ENCODE assay signal across 17 cellular contexts in genomic region chr5:175672976-175673648, GRCh38. TPM values are rescaled to one million over a fixed set of nuclear protein-coding genes. Genes with fewer than 3 reads are reported as not detected.
DNase-seq lines count a peak whose midpoint lies in the region; ATAC-seq and TF ChIP-seq lines count a peak whose summit lies in the region.
"Had no signal": no experiment of that assay in that cellular context is flagged by ENCODE, and none has a peak within 500 bp of the region (broad histone marks: within the 10 kb centered on the region; RNA-seq: fewer than 3 reads in every experiment).

No MANE protein-coding gene starts in this region.

- no peaks in the 10 kb centered on the region for H3K36me3 ChIP-seq in CD4-positive, CD25-positive, alpha-beta regulatory T cell (ENCODE audit: control insufficient read depth, insufficient read depth, low read length)
- no peaks in the 10 kb centered on the region for H3K36me3 ChIP-seq in CD4-positive, alpha-beta memory T cell (ENCODE audit: insufficient read depth, low read length)
- H3K36me3 ChIP-seq: BLaER1, SJCRH30 had no signal

- H3K36me3 Mint-ChIP-seq in CD4-positive, CD25-positive, alpha-beta regulatory T cell = peaks cover 20% of the 10 kb centered on the region
- H3K36me3 Mint-ChIP-seq in CD4-positive, alpha-beta memory T cell = peaks cover 0 to 4% of the 10 kb centered on the region in 2 donors
- peaks cover 58% of the 10 kb centered on the region for H3K36me3 Mint-ChIP-seq in activated T-helper 2 cell treated with anti-CD3 and anti-CD28 coated beads, Interferon-gamma antibody, Interleukin-2, Interleukin-4, amounts not matched to agents 10 μg/mL and 5 μg/mL and 100 μg/mL, durations not matched to agents 14 hours and 24 hours and 36 hours (ENCODE audit: low read depth)
- no peaks in the 10 kb centered on the region for H3K36me3 Mint-ChIP-seq in nephron progenitor cell (ENCODE audit: low read depth)
- peaks cover 0 to 6% of the 10 kb centered on the region in 2 donors for H3K36me3 Mint-ChIP-seq in activated T-cell treated with anti-CD3 and anti-CD28 coated beads, Interleukin-2, amount 50 U/mL, for 72 hours (ENCODE audit: insufficient read depth in 2 of 2)
- peaks cover 42% of the 10 kb centered on the region for H3K36me3 Mint-ChIP-seq in activated CD8-positive, alpha-beta T cell treated with anti-CD3 and anti-CD28 coated beads, Interleukin-2, amount 10 ng/mL, durations not matched to agents 7 days and 5 days (ENCODE audit: low read depth)

- H3K4me1 Mint-ChIP-seq in CD4-positive, CD25-positive, alpha-beta regulatory T cell = peaks cover 0 to 72% (median 45%) of the 10 kb centered on the region in 4 donors
- peaks cover 20 to 71% (median 47%) of the 10 kb centered on the region in 4 donors for H3K4me1 Mint-ChIP-seq in CD4-positive, alpha-beta memory T cell
- peaks cover 49% of the 10 kb centered on the region for H3K4me1 Mint-ChIP-seq in activated T-helper 2 cell treated with anti-CD3 and anti-CD28 coated beads, Interferon-gamma antibody, Interleukin-2, Interleukin-4, amounts not matched to agents 10 μg/mL and 5 μg/mL and 100 μg/mL, durations not matched to agents 14 hours and 24 hours and 36 hours (ENCODE audit: low read depth)
- peaks cover 10% of the 10 kb centered on the region for H3K4me1 Mint-ChIP-seq in nephron progenitor cell
- H3K4me1 Mint-ChIP-seq in activated T-cell treated with anti-CD3 and anti-CD28 coated beads, Interleukin-2, amount 50 U/mL, for 72 hours (ENCODE audit: low read depth) = peaks cover 77% of the 10 kb centered on the region
- H3K4me1 Mint-ChIP-seq in activated CD8-positive, alpha-beta T cell treated with anti-CD3 and anti-CD28 coated beads, Interleukin-2, amount 10 ng/mL, durations not matched to agents 7 days and 5 days (ENCODE audit: low read depth) = peaks cover 78% of the 10 kb centered on the region

- intact Hi-C loops in CD4-positive, alpha-beta memory T cell (cut with micrococcal nuclease) = no loop called here
- intact Hi-C loops in activated T-helper 2 cell treated with anti-CD3 and anti-CD28 coated beads, Interferon-gamma antibody, Interleukin-2, Interleukin-4, amounts not matched to agents 10 μg/mL and 5 μg/mL and 100 μg/mL, durations not matched to agents 14 hours and 24 hours and 36 hours (cut with micrococcal nuclease) = no loop called here

- H3K9me3 ChIP-seq in CD4-positive, CD25-positive, alpha-beta regulatory T cell (ENCODE audit: control insufficient read depth in 2 of 2, low read length in 2 of 2) = no peaks in the 10 kb centered on the region
- no peaks in the 10 kb centered on the region for H3K9me3 ChIP-seq in CD4-positive, alpha-beta memory T cell (ENCODE audit: control insufficient read depth in 1 of 2, low read length in 2 of 2)
- H3K9me3 ChIP-seq: BLaER1, SJCRH30 had no signal

- peak overlapping the region in 2 of 3 donors; percentile 70 to 91 for H3K27ac Mint-ChIP-seq in CD4-positive, CD25-positive, alpha-beta regulatory T cell
- H3K27ac Mint-ChIP-seq in CD4-positive, alpha-beta memory T cell = peak overlapping the region in 4 of 7 donors; percentile 7 to 74 (median 60)
- H3K27ac Mint-ChIP-seq in activated T-helper 2 cell treated with anti-CD3 and anti-CD28 coated beads, Interferon-gamma antibody, Interleukin-2, Interleukin-4, amounts not matched to agents 10 μg/mL and 5 μg/mL and 100 μg/mL, durations not matched to agents 14 hours and 24 hours and 36 hours = peak overlapping the region; percentile 24
- H3K27ac Mint-ChIP-seq in nephron progenitor cell = peak overlapping the region; percentile 2
- H3K27ac Mint-ChIP-seq in activated T-cell treated with anti-CD3 and anti-CD28 coated beads, Interleukin-2, amount 50 U/mL, for 72 hours = no peak overlapping the region
- H3K27ac Mint-ChIP-seq in activated CD8-positive, alpha-beta T cell treated with anti-CD3 and anti-CD28 coated beads, Interleukin-2, amount 10 ng/mL, durations not matched to agents 7 days and 5 days = no peak overlapping the region

- CTCF ChIA-PET in CD4-positive, alpha-beta memory T cell (lab: Charles Lee; ENCODE audit: partially characterized antibody) = interaction anchor here (0.8 to 1.6 kb wide), 2 partner anchors 23 to 139 kb away, joined by 3 to 4 read pairs; no protein-coding TSS in a partner anchor
- CTCF ChIA-PET in activated CD8-positive, alpha-beta T cell treated with anti-CD3 and anti-CD28 coated beads, Interleukin-2, amount 10 ng/mL, durations not matched to agents 7 days and 5 days (lab: Charles Lee) = no interaction called here

- peaks cover 2% of the 10 kb centered on the region for H3K4me1 ChIP-seq in CD4-positive, CD25-positive, alpha-beta regulatory T cell (ENCODE audit: control insufficient read depth, insufficient read depth, low read length, poor library complexity, severe bottlenecking)
- peaks cover 11% of the 10 kb centered on the region for H3K4me1 ChIP-seq in CD4-positive, alpha-beta memory T cell (ENCODE audit: insufficient read depth, low read length)
- H3K4me1 ChIP-seq: SJCRH30 had no signal

- no peaks in the 10 kb centered on the region for H3K27me3 Mint-ChIP-seq in CD4-positive, CD25-positive, alpha-beta regulatory T cell
- no peaks in the 10 kb centered on the region for H3K27me3 Mint-ChIP-seq in CD4-positive, alpha-beta memory T cell
- no peaks in the 10 kb centered on the region for H3K27me3 Mint-ChIP-seq in activated T-helper 2 cell treated with anti-CD3 and anti-CD28 coated beads, Interferon-gamma antibody, Interleukin-2, Interleukin-4, amounts not matched to agents 10 μg/mL and 5 μg/mL and 100 μg/mL, durations not matched to agents 14 hours and 24 hours and 36 hours (ENCODE audit: low read depth)
- peaks cover 22% of the 10 kb centered on the region for H3K27me3 Mint-ChIP-seq in nephron progenitor cell (ENCODE audit: low read depth, poor library complexity)
- H3K27me3 Mint-ChIP-seq in activated T-cell treated with anti-CD3 and anti-CD28 coated beads, Interleukin-2, amount 50 U/mL, for 72 hours (ENCODE audit: low read depth) = no peaks in the 10 kb centered on the region
- no peaks in the 10 kb centered on the region for H3K27me3 Mint-ChIP-seq in activated CD8-positive, alpha-beta T cell treated with anti-CD3 and anti-CD28 coated beads, Interleukin-2, amount 10 ng/mL, durations not matched to agents 7 days and 5 days (ENCODE audit: low read depth)

- no peak for DNase-seq in CD4-positive, CD25-positive, alpha-beta regulatory T cell
- no peak for DNase-seq in CD4-positive, alpha-beta memory T cell
- DNase-seq in activated T-helper 2 cell treated with anti-CD3 and anti-CD28 coated beads, Interferon-gamma antibody, Interleukin-2, Interleukin-4, amounts not matched to agents 10 μg/mL and 5 μg/mL and 100 μg/mL, durations not matched to agents 14 hours and 24 hours and 36 hours (ENCODE audit: low spot score) = no peak
- no peak for DNase-seq in nephron progenitor cell
- no peak for DNase-seq in NCI-H526 (lab: John Stamatoyannopoulos, UW)
- DNase-seq in activated T-cell treated with anti-CD3 and anti-CD28 coated beads, Interleukin-2, amount 50 U/mL, for 72 hours = no peak
- DNase-seq in mucosa of gallbladder (ENCODE audit: low spot score) = no peak
- DNase-seq in activated CD8-positive, alpha-beta T cell treated with anti-CD3 and anti-CD28 coated beads, Interleukin-2, amount 10 ng/mL, durations not matched to agents 7 days and 5 days = no peak
- DNase-seq: Karpas-422, NCI-H1092, NCI-H1436 treated with DMSO at 0.1 percent for 48 hours, NCI-H1930, NCI-H748 treated with DMSO at 0.1 percent for 48 hours, SJCRH30 had no signal

- no peak for TF ChIP-seq CTCF in nephron progenitor cell (IDR thresholded peaks at IDR 0.05)

- H3K9me3 Mint-ChIP-seq in CD4-positive, CD25-positive, alpha-beta regulatory T cell = no peaks in the 10 kb centered on the region
- no peaks in the 10 kb centered on the region for H3K9me3 Mint-ChIP-seq in CD4-positive, alpha-beta memory T cell
- H3K9me3 Mint-ChIP-seq in activated T-helper 2 cell treated with anti-CD3 and anti-CD28 coated beads, Interferon-gamma antibody, Interleukin-2, Interleukin-4, amounts not matched to agents 10 μg/mL and 5 μg/mL and 100 μg/mL, durations not matched to agents 14 hours and 24 hours and 36 hours = no peaks in the 10 kb centered on the region
- H3K9me3 Mint-ChIP-seq in nephron progenitor cell = no peaks in the 10 kb centered on the region
- no peaks in the 10 kb centered on the region for H3K9me3 Mint-ChIP-seq in activated T-cell treated with anti-CD3 and anti-CD28 coated beads, Interleukin-2, amount 50 U/mL, for 72 hours
- no peaks in the 10 kb centered on the region for H3K9me3 Mint-ChIP-seq in activated CD8-positive, alpha-beta T cell treated with anti-CD3 and anti-CD28 coated beads, Interleukin-2, amount 10 ng/mL, durations not matched to agents 7 days and 5 days (ENCODE audit: insufficient read depth)

- POLR2A ChIA-PET in CD4-positive, alpha-beta memory T cell (lab: Charles Lee; ENCODE audit: partially characterized antibody) = no interaction called here
- POLR2A ChIA-PET in activated CD8-positive, alpha-beta T cell treated with anti-CD3 and anti-CD28 coated beads, Interleukin-2, amount 10 ng/mL, durations not matched to agents 7 days and 5 days (lab: Charles Lee) = no interaction called here

- H3K4me3 Mint-ChIP-seq in CD4-positive, CD25-positive, alpha-beta regulatory T cell = peak overlapping the region in 1 of 4 donors; percentile 73
- no peak overlapping the region for H3K4me3 Mint-ChIP-seq in CD4-positive, alpha-beta memory T cell
- no peak overlapping the region for H3K4me3 Mint-ChIP-seq in activated T-helper 2 cell treated with anti-CD3 and anti-CD28 coated beads, Interferon-gamma antibody, Interleukin-2, Interleukin-4, amounts not matched to agents 10 μg/mL and 5 μg/mL and 100 μg/mL, durations not matched to agents 14 hours and 24 hours and 36 hours (ENCODE audit: low read depth)
- H3K4me3 Mint-ChIP-seq in nephron progenitor cell = no peak overlapping the region
- H3K4me3 Mint-ChIP-seq in activated T-cell treated with anti-CD3 and anti-CD28 coated beads, Interleukin-2, amount 50 U/mL, for 72 hours = no peak overlapping the region
- no peak overlapping the region for H3K4me3 Mint-ChIP-seq in activated CD8-positive, alpha-beta T cell treated with anti-CD3 and anti-CD28 coated beads, Interleukin-2, amount 10 ng/mL, durations not matched to agents 7 days and 5 days

- ATAC-seq in CD4-positive, CD25-positive, alpha-beta regulatory T cell (ENCODE audit: low read depth in 2 of 2) = no peak
- no peak for ATAC-seq in activated T-cell treated with anti-CD3 and anti-CD28 coated beads, Interleukin-2, amount 50 U/mL, for 72 hours (replicated peaks in 1 of 2)
- ATAC-seq in activated CD8-positive, alpha-beta T cell treated with anti-CD3 and anti-CD28 coated beads, Interleukin-2, amount 10 ng/mL, durations not matched to agents 7 days and 5 days = no peak
- ATAC-seq: Panc1 had no signal

- no peak overlapping the region for H3K4me3 ChIP-seq in CD4-positive, CD25-positive, alpha-beta regulatory T cell (ENCODE audit: low read depth, low read length)
- no peak overlapping the region for H3K4me3 ChIP-seq in CD4-positive, alpha-beta memory T cell (ENCODE audit: low read length in 2 of 2)
- H3K4me3 ChIP-seq: BLaER1, SJCRH30 had no signal

- H3K27me3 ChIP-seq in CD4-positive, CD25-positive, alpha-beta regulatory T cell (ENCODE audit: control insufficient read depth, insufficient read depth, low read length) = no peaks in the 10 kb centered on the region
- no peaks in the 10 kb centered on the region for H3K27me3 ChIP-seq in CD4-positive, alpha-beta memory T cell (ENCODE audit: insufficient read depth, low read length)
- H3K27me3 ChIP-seq: BLaER1, SJCRH30 had no signal

- H3K27ac ChIP-seq in CD4-positive, CD25-positive, alpha-beta regulatory T cell (ENCODE audit: insufficient read depth, low read length, poor library complexity, severe bottlenecking) = no peak overlapping the region
- no peak overlapping the region for H3K27ac ChIP-seq in CD4-positive, alpha-beta memory T cell (ENCODE audit: low read depth, low read length)
- H3K27ac ChIP-seq: BLaER1, SJCRH30 had no signal

RNA-seq across cellular contexts. Expression of gene HRH2, which starts 15.2 kb away (rescaled TPM):
- total RNA-seq in CD4-positive, CD25-positive, alpha-beta regulatory T cell = 7.0 TPM
- polyA plus RNA-seq in CD4-positive, CD25-positive, alpha-beta regulatory T cell = 1 to 10 TPM; 1.6 to 3.6 (median 1.9) TPM
- total RNA-seq in CD4-positive, alpha-beta memory T cell = 1 to 10 TPM; 4.0 to 4.2 TPM
- polyA plus RNA-seq in CD4-positive, alpha-beta memory T cell = 1 to 10 TPM in 1 of 2 donors, under 1 TPM in 1; 0.63 to 5.2 TPM
- 34.3 and 37.1 TPM in 2 replicates for total RNA-seq in activated T-helper 2 cell treated with anti-CD3 and anti-CD28 coated beads, Interferon-gamma antibody, Interleukin-2, Interleukin-4, amounts not matched to agents 10 μg/mL and 5 μg/mL and 100 μg/mL, durations not matched to agents 14 hours and 24 hours and 36 hours
- total RNA-seq in activated T-cell treated with anti-CD3 and anti-CD28 coated beads, Interleukin-2, amount 50 U/mL, for 72 hours = 10 to 100 TPM; 18.4 to 22.8 TPM
- 1.4 TPM for total RNA-seq in mucosa of gallbladder
- total RNA-seq in activated CD8-positive, alpha-beta T cell treated with anti-CD3 and anti-CD28 coated beads, Interleukin-2, amount 10 ng/mL, durations not matched to agents 7 days and 5 days = 10 to 100 TPM; 26.9 to 27.5 TPM
- total RNA-seq: NCI-H460, SJCRH30 had no signal

Comparison
In these comparisons a context has a peak if more than half of its experiments do, and no peak if none do; other contexts are left out.
1. H3K27ac Mint-ChIP-seq: peak in CD4-positive, CD25-positive, alpha-beta regulatory T cell (2 of 3), CD4-positive, alpha-beta memory T cell (4 of 7), activated T-helper 2 cell treated with anti-CD3 and anti-CD28 coated beads, Interferon-gamma antibody, Interleukin-2, Interleukin-4, amounts not matched to agents 10 μg/mL and 5 μg/mL and 100 μg/mL, durations not matched to agents 14 hours and 24 hours and 36 hours (single experiment) and nephron progenitor cell (single experiment); none in activated T-cell treated with anti-CD3 and anti-CD28 coated beads, Interleukin-2, amount 50 U/mL, for 72 hours (single experiment) and activated CD8-positive, alpha-beta T cell treated with anti-CD3 and anti-CD28 coated beads, Interleukin-2, amount 10 ng/mL, durations not matched to agents 7 days and 5 days (single experiment).